Comparison of ENCODE assay signal across 8 cellular contexts in genomic region chr16:4766875-4767628, GRCh38.
A peak's percentile ranks its signal among the peaks of the same experiment; 100 is the strongest.
DNase-seq lines count a peak whose midpoint lies in the region; ATAC-seq lines count a peak whose summit lies in the region.

Gene ZNF500, minus strand, starts transcription at chr16:4767162. Its CDS starts 1,184 bp downstream, at chr16:4765978.

- peak within 1 kb of the TSS; percentile 82 for H3K27ac Mint-ChIP-seq in central memory CD8-positive, alpha-beta T cell (ENCODE audit: low read depth)

- H3K36me3 Mint-ChIP-seq in central memory CD8-positive, alpha-beta T cell (ENCODE audit: insufficient read depth) = peaks cover 23% of the 10 kb centered on the region

- DNase-seq in AG20443 (ENCODE audit: low spot score) (peak; percentile 98), NCI-H446 (lab: John Stamatoyannopoulos, UW) (peak; percentile 82 to 96), iris pigment epithelial cell (ENCODE audit: low read depth) (peak; percentile 94)
- DNase-seq in activated CD4-positive, CD25-positive, alpha-beta regulatory T cell (lab: John Stamatoyannopoulos, UW) = peak; percentile 93 to 95 (median 94)
- DNase-seq in central memory CD8-positive, alpha-beta T cell (ENCODE audit: low spot score in 2 of 2) = peak; percentile 92 to 94
- DNase-seq in stimulated activated CD4-positive, alpha-beta T cell treated with anti-CD3 and anti-CD28 coated beads, Interleukin-12 subunit alpha, Interleukin-12 subunit beta, amount 100 ng/mL, for 24 hours (ENCODE audit: low read depth in 2 of 2) = peak; percentile 97

- H3K4me1 Mint-ChIP-seq in central memory CD8-positive, alpha-beta T cell = peaks cover 30% of the 10 kb centered on the region

- no peaks in the 10 kb centered on the region for H3K27me3 Mint-ChIP-seq in central memory CD8-positive, alpha-beta T cell

- peak within 1 kb of the TSS; percentile 89 for H3K4me3 Mint-ChIP-seq in central memory CD8-positive, alpha-beta T cell

- H3K9me3 Mint-ChIP-seq in central memory CD8-positive, alpha-beta T cell = no peaks in the 10 kb centered on the region

- ATAC-seq in GM19043 (IDR thresholded peaks at IDR 0.05; ENCODE audit: low read depth, unreplicated experiment) (peak; percentile 84), HG03354 (IDR thresholded peaks at IDR 0.05; ENCODE audit: poor library complexity, severe bottlenecking, unreplicated experiment) (peak; percentile 86)
- peak; percentile 92 for ATAC-seq in central memory CD8-positive, alpha-beta T cell (replicated peaks; ENCODE audit: extremely low read depth, poor library complexity, severe bottlenecking)

Comparison
In these comparisons a context has a peak if more than half of its experiments do, and no peak if none do; other contexts are left out.
1. Peak in every context shown above with its lines: DNase-seq and ATAC-seq.